In the genomic region with DNA sequence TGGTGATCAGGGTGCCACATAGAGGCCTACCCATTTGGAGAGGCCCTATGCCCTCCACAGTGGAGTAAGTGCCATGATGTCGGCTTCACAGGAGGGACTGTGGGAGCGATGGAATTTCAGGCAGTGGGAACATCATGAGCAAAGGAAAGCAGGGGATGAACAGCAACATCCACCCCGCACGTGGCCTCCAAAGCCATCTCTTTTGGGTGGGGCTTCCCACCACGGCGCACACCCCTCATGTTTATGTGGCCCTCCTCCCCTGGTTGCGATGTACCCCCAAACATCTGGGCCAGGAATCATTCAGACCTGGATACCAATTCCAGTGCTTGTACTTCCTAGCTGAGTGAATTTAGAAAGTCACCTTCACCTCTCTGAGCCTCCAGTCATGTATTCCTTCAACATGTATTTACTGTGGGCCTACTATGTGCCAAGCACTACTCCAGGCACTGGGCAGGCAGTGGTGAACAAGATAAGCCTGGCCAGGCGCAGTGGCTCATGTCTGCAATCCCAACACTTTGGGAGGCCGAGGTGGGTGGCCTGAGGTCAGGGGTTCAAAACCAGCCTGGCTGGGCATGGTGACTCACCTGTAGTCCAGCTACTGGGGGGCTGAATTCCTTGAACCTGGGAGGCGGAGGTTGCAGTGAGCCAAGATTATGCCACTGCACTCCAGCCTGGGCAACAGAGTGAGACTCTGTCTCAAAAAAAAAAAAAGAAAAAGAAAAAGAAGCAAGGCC, we compare ENCODE assay signal across 22 cellular contexts.
"Had no signal": no experiment of that assay in that cellular context is flagged by ENCODE, and none has a peak within 500 bp of the region (broad histone marks: within the 10 kb centered on the region; RNA-seq: fewer than 3 reads in every experiment).

No MANE protein-coding gene starts in this region.

- H3K27ac ChIP-seq: cardiac muscle cell, epithelial cell of prostate, suprapubic skin had no signal

- H2AFZ ChIP-seq: hepatocyte had no signal

- H3K4me2 ChIP-seq: hepatocyte had no signal

- ATAC-seq: activated T-cell treated with anti-CD3 and anti-CD28 coated beads, Interleukin-2, amount 50 U/mL, for 4 hours; left cardiac atrium had no signal

- H3K9me3 ChIP-seq: prostate gland, right atrium auricular region, suprapubic skin, transverse colon had no signal

- H3K4me3 ChIP-seq: cardiac muscle cell, dorsolateral prefrontal cortex, hepatocyte, prostate gland, right atrium auricular region, suprapubic skin, transverse colon had no signal

- H3K9me3 Mint-ChIP-seq: activated naive CD4-positive, alpha-beta T cell treated with anti-CD3 and anti-CD28 coated beads, Interleukin-2, amount 50 U/mL, for 24 hours; activated T-cell treated with anti-CD3 and anti-CD28 coated beads, Interleukin-2, amount 50 U/mL, for 4 hours; endodermal cell; nephron; stimulated activated naive CD8-positive, alpha-beta T cell treated with anti-CD3 and anti-CD28 coated beads, Interleukin-15, amount 100 ng/mL, for 72 hours; T-helper 2 cell treated with Interferon-gamma antibody and Interleukin-4, amounts not matched to agents 5 μg/mL and 100 μg/mL, for 36 hours had no signal

- H3K4me1 ChIP-seq: prostate gland had no signal

- H3K36me3 ChIP-seq: cardiac muscle cell, prostate gland, right atrium auricular region, suprapubic skin, transverse colon had no signal

- FAIRE-seq: islet of Langerhans, TTC549 had no signal

- DNase-seq: activated CD4-positive, alpha-beta T cell treated with anti-CD3 and anti-CD28 coated beads, Interleukin-2, amount 50 U/mL, for 4 hours; activated effector memory CD4-positive, alpha-beta T cell treated with Interleukin-2 at 50 U/mL for 16 hours; amniotic stem cell; dorsolateral prefrontal cortex; endodermal cell; foreskin fibroblast; left cardiac atrium; occipital lobe; transverse colon had no signal

- H3K27me3 Mint-ChIP-seq: activated naive CD4-positive, alpha-beta T cell treated with anti-CD3 and anti-CD28 coated beads, Interleukin-2, amount 50 U/mL, for 24 hours; stimulated activated naive CD8-positive, alpha-beta T cell treated with anti-CD3 and anti-CD28 coated beads, Interleukin-15, amount 100 ng/mL, for 72 hours had no signal

- H3K36me3 Mint-ChIP-seq: activated naive CD4-positive, alpha-beta T cell treated with anti-CD3 and anti-CD28 coated beads, Interleukin-2, amount 50 U/mL, for 24 hours had no signal

- H3K27me3 ChIP-seq: dorsolateral prefrontal cortex, hepatocyte, right atrium auricular region, suprapubic skin, transverse colon had no signal
